ENCODE assay signal across 14 cellular contexts in the genomic region with DNA sequence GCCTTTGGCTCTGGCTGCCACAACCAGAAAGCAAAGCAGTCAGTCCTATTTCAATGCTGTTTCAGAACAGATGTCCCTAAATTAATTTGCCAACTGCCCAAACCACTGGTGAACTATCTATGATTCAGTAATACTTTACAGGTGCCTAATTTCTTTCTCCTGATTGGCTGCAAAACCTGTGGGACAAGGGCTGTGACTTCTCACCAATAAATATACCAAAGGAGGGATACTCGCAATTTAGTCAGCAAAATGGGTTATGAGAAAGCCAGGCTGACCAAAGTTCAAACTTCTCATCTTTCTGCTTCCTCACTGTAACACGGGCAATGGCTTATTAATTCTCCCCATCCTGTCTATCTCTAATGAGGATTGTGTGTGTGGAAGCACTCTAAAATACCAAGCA. TPM values are rescaled to one million over a fixed set of nuclear protein-coding genes. Genes with fewer than 3 reads are reported as not detected.
A peak's percentile ranks its signal among the peaks of the same experiment; 100 is the strongest.
DNase-seq lines count a peak whose midpoint lies in the region; ATAC-seq, FAIRE-seq and TF ChIP-seq lines count a peak whose summit lies in the region.
"Had no signal": no experiment of that assay in that cellular context is flagged by ENCODE, and none has a peak within 500 bp of the region (broad histone marks: within the 10 kb centered on the region; RNA-seq: fewer than 3 reads in every experiment).

No MANE protein-coding gene starts in this region.

- H2AFZ ChIP-seq in Karpas-422 (ENCODE audit: low read length) (no peak overlapping the region), SU-DHL-6 (ENCODE audit: low read depth, low read length, severe bottlenecking) (no peak overlapping the region)

- DNase-seq in Karpas-422 = no peak
- DNase-seq in esophagus squamous epithelium (lab: John Stamatoyannopoulos, UW) = no peak
- DNase-seq in RCC 7860 (ENCODE audit: low spot score) = no peak
- no peak for DNase-seq in activated naive CD4-positive, alpha-beta T cell treated with anti-CD3 and anti-CD28 coated beads, Interleukin-2, amount 10 ng/mL, durations not matched to agents 7 days and 5 days
- DNase-seq in lower leg skin (ENCODE audit: low spot score in 2 of 2) = no peak
- DNase-seq: NCI-H187 treated with DMSO at 0.1 percent for 48 hours had no signal

- intact Hi-C loops in esophagus squamous epithelium (cut with DNase I) (no loop called here), lower leg skin (cut with DNase I; ENCODE audit: low total_unique reads) (no loop called here)

- H3K9ac ChIP-seq in Karpas-422 (ENCODE audit: low read length) (no peak overlapping the region; the same call in 1 of the 2 replicates), SU-DHL-6 (ENCODE audit: low read length) (no peak overlapping the region)

- H3K36me3 Mint-ChIP-seq in activated naive CD4-positive, alpha-beta T cell treated with anti-CD3 and anti-CD28 coated beads, Interleukin-2, amount 10 ng/mL, durations not matched to agents 7 days and 5 days = peaks cover 16% of the 10 kb centered on the region

- H3K27ac Mint-ChIP-seq in activated naive CD4-positive, alpha-beta T cell treated with anti-CD3 and anti-CD28 coated beads, Interleukin-2, amount 10 ng/mL, durations not matched to agents 7 days and 5 days = no peak overlapping the region
- H3K27ac Mint-ChIP-seq: B cell had no signal

- H3K4me1 ChIP-seq in Karpas-422 (ENCODE audit: low read length) = peaks cover 8% of the 10 kb centered on the region
- H3K4me1 ChIP-seq in esophagus squamous epithelium = peaks cover 5 to 25% (median 6%) of the 10 kb centered on the region in 3 donors

- H3K4me1 Mint-ChIP-seq in activated naive CD4-positive, alpha-beta T cell treated with anti-CD3 and anti-CD28 coated beads, Interleukin-2, amount 10 ng/mL, durations not matched to agents 7 days and 5 days = peaks cover 2% of the 10 kb centered on the region

- no peaks in the 10 kb centered on the region for H3K27me3 ChIP-seq in Karpas-422 (ENCODE audit: low read length)
- H3K27me3 ChIP-seq in SU-DHL-6 (ENCODE audit: low read length) = no peaks in the 10 kb centered on the region
- H3K27me3 ChIP-seq in esophagus squamous epithelium = no peaks in the 10 kb centered on the region

- H3K9me3 Mint-ChIP-seq in activated naive CD4-positive, alpha-beta T cell treated with anti-CD3 and anti-CD28 coated beads, Interleukin-2, amount 10 ng/mL, durations not matched to agents 7 days and 5 days = no peaks in the 10 kb centered on the region

- no peak for TF ChIP-seq POLR2A in esophagus squamous epithelium (IDR thresholded peaks at IDR 0.05)
- TF ChIP-seq POLR2A in lower leg skin (IDR thresholded peaks at IDR 0.05) = no peak

- H3K27me3 Mint-ChIP-seq in activated naive CD4-positive, alpha-beta T cell treated with anti-CD3 and anti-CD28 coated beads, Interleukin-2, amount 10 ng/mL, durations not matched to agents 7 days and 5 days = no peaks in the 10 kb centered on the region
- H3K27me3 Mint-ChIP-seq: B cell; CD4-positive, alpha-beta memory T cell had no signal

- H3K4me2 ChIP-seq in Karpas-422 (ENCODE audit: low read depth, low read length, poor library complexity, severe bottlenecking) (peak overlapping the region; percentile 47), SU-DHL-6 (ENCODE audit: low read depth, low read length, poor library complexity, severe bottlenecking) (no peak overlapping the region)

- H3F3A ChIP-seq in SU-DHL-6 (ENCODE audit: insufficient read depth) = peaks cover 14% of the 10 kb centered on the region; the same call in 1 of the 2 replicates

- H4K20me1 ChIP-seq in Karpas-422 (ENCODE audit: insufficient read depth, low read depth, low read length) (no peaks in the 10 kb centered on the region), SU-DHL-6 (ENCODE audit: low read depth, low read length) (no peaks in the 10 kb centered on the region)

- TF ChIP-seq CTCF in 22Rv1 (IDR thresholded peaks at IDR 0.05) (no peak), SU-DHL-6 (IDR thresholded peaks at IDR 0.05; ENCODE audit: insufficient read depth, low read length, poor library complexity, severe bottlenecking) (no peak), esophagus squamous epithelium (IDR thresholded peaks at IDR 0.05) (no peak), lower leg skin (IDR thresholded peaks at IDR 0.05) (no peak)

- no peak overlapping the region for H3K4me3 Mint-ChIP-seq in activated naive CD4-positive, alpha-beta T cell treated with anti-CD3 and anti-CD28 coated beads, Interleukin-2, amount 10 ng/mL, durations not matched to agents 7 days and 5 days
- H3K4me3 Mint-ChIP-seq: B cell; CD4-positive, alpha-beta memory T cell had no signal

- H3K79me2 ChIP-seq in Karpas-422 (ENCODE audit: low read length) = no peaks in the 10 kb centered on the region
- H3K79me2 ChIP-seq in SU-DHL-6 (ENCODE audit: insufficient read depth, low read length) = no peaks in the 10 kb centered on the region

- FAIRE-seq in RCC 7860 (lab: Jason Lieb, UNC) = no peak
- FAIRE-seq: D721Med, H1 had no signal

- no peak for ATAC-seq in GM21717 (IDR thresholded peaks at IDR 0.05; ENCODE audit: unreplicated experiment)

- CTCF ChIA-PET in activated naive CD4-positive, alpha-beta T cell treated with anti-CD3 and anti-CD28 coated beads, Interleukin-2, amount 10 ng/mL, durations not matched to agents 7 days and 5 days (lab: Charles Lee) = interaction anchor here (0.8 to 3.2 kb wide), 8 partner anchors 9 to 89 kb away, joined by 3 to 11 read pairs (median 4); no protein-coding TSS in a partner anchor

- WGBS in esophagus squamous epithelium, 2 donors = 38 to 54% methylated on average over 2 of the region's 2 CpGs
- WGBS in lower leg skin, 2 donors = 69 to 79% methylated on average over 2 of the region's 2 CpGs

- H3K27ac ChIP-seq in 22Rv1 (peak overlapping the region; percentile 23), Karpas-422 (ENCODE audit: low read length) (peak overlapping the region; percentile 34), SU-DHL-6 (ENCODE audit: low read depth, low read length) (0 out of 2 replicates have a peak overlapping the region, but pooled peaks have one; percentile 14), esophagus squamous epithelium (peak overlapping the region in 3 of 4 donors; percentile 8 to 58 (median 48))

- H3K9me3 ChIP-seq in Karpas-422 (ENCODE audit: low read length) (no peaks in the 10 kb centered on the region), SU-DHL-6 (ENCODE audit: insufficient read depth, low read length) (no peaks in the 10 kb centered on the region), esophagus squamous epithelium (no peaks in the 10 kb centered on the region)

- H3K36me3 ChIP-seq in Karpas-422 (ENCODE audit: insufficient read depth, low read length) = peaks cover 23% of the 10 kb centered on the region
- 0 out of 2 replicates have a peak, but pooled peaks cover 3% of the 10 kb centered on the region for H3K36me3 ChIP-seq in SU-DHL-6 (ENCODE audit: low read length)
- peaks cover 16 to 69% (median 24%) of the 10 kb centered on the region in 3 donors for H3K36me3 ChIP-seq in esophagus squamous epithelium

- H3K4me3 ChIP-seq in Karpas-422 (ENCODE audit: low read length) (no peak overlapping the region), SU-DHL-6 (ENCODE audit: insufficient read depth, low read length, poor library complexity, severe bottlenecking) (no peak overlapping the region), esophagus squamous epithelium (no peak overlapping the region), lower leg skin (ENCODE audit: low read depth, poor library complexity, severe bottlenecking) (no peak overlapping the region)

- H3K9me2 ChIP-seq in Karpas-422 (replicated peaks; ENCODE audit: insufficient read depth, low read length) (no peaks in the 10 kb centered on the region), SU-DHL-6 (replicated peaks; ENCODE audit: insufficient read depth, low read length) (no peaks in the 10 kb centered on the region)

RNA-seq across cellular contexts. Expression of gene GPN2, which starts 12.8 kb away (rescaled TPM):
- total RNA-seq in Karpas-422 (2014; rRNA removed; shearing (Covaris generic); ENCODE audit: low replicate concordance) = 32.6 and 33.3 TPM in 2 replicates
- total RNA-seq in esophagus squamous epithelium (10 to 100 TPM in 2 of 4 donors, 1 to 10 TPM in 2; 4.9 to 10.8 (median 9.4) TPM), lower leg skin (10 to 100 TPM; 12.3 to 24.5 (median 16.4) TPM)

RNA-seq across cellular contexts. Expression of gene SFN, which starts 14.4 kb away (rescaled TPM):
- total RNA-seq in Karpas-422 (2014; rRNA removed; shearing (Covaris generic); ENCODE audit: low replicate concordance) = 0.47 and 1.0 TPM in 2 replicates
- total RNA-seq in esophagus squamous epithelium = 1,000 to 10,000 TPM; 1,060 to 2,609 (median 1,818) TPM
- total RNA-seq in lower leg skin = 1,000 to 10,000 TPM in 1 of 4 donors, 100 to 1,000 TPM in 3; 755 to 1,044 (median 948) TPM

RNA-seq across cellular contexts. Expression of gene GPATCH3, which starts 22.9 kb away (rescaled TPM):
- total RNA-seq in Karpas-422 (2014; rRNA removed; shearing (Covaris generic); ENCODE audit: low replicate concordance) = 5.6 and 10.1 TPM in 2 replicates
- 10 to 100 TPM in 1 of 4 donors, 1 to 10 TPM in 3; 6.9 to 11.2 (median 7.6) TPM for total RNA-seq in esophagus squamous epithelium
- 10 to 100 TPM in 3 of 4 donors, 1 to 10 TPM in 1; 9.7 to 23.5 (median 13.0) TPM for total RNA-seq in lower leg skin

RNA-seq across cellular contexts. Expression of gene NR0B2, which starts 36.4 kb away (rescaled TPM):
- not detected in 2 replicates for total RNA-seq in Karpas-422 (2014; rRNA removed; shearing (Covaris generic); ENCODE audit: low replicate concordance)
- total RNA-seq in esophagus squamous epithelium = not detected
- total RNA-seq in lower leg skin = not detected
- total RNA-seq: B cell; CD4-positive, alpha-beta memory T cell; H1; NCI-H460 had no signal

RNA-seq across cellular contexts. Expression of gene NUDC, which starts 44.2 kb away (rescaled TPM):
- total RNA-seq in Karpas-422 (2014; rRNA removed; shearing (Covaris generic); ENCODE audit: low replicate concordance) = 28.1 and 76.6 TPM in 2 replicates
- 10 to 100 TPM; 45.2 to 50.3 (median 46.1) TPM for total RNA-seq in esophagus squamous epithelium
- 10 to 100 TPM; 37.0 to 50.4 (median 39.7) TPM for total RNA-seq in lower leg skin

Comparison
In these comparisons a context has a peak if more than half of its experiments do, and no peak if none do; other contexts are left out.
1. RNA of gene SFN, which starts 14.4 kb away (total RNA-seq): 1,060 to 2,609 TPM in esophagus squamous epithelium and 755 to 1,044 TPM in lower leg skin; 0.47 to 1.0 TPM in Karpas-422; every median in the first group is over 100 times any median in the second.
2. Peak in every context shown above with its lines, with median percentiles within 50 percentile points of each other: H3K27ac ChIP-seq.